In genomic region chr3:14296352-14296751, GRCh38 we compare ENCODE assay signal across 27 cellular contexts.
DNase-seq lines count a peak whose midpoint lies in the region; ATAC-seq, FAIRE-seq and TF ChIP-seq lines count a peak whose summit lies in the region.
"Had no signal": no experiment of that assay in that cellular context is flagged by ENCODE, and none has a peak within 500 bp of the region (broad histone marks: within the 10 kb centered on the region; RNA-seq: fewer than 3 reads in every experiment).

No MANE protein-coding gene starts in this region.

- 68% methylated on average over 3 of the region's 3 CpGs for WGBS in hepatocyte (ENCODE audit: low lambda C conversion rate, missing lambda C conversion rate)
- 22 to 67% (median 46%) methylated on average over 3 of the region's 3 CpGs for whole genome bisulfite sequencing in small intestine, 3 donors
- WGBS in testis, 2 donors: 94 to 100% methylated on average over 3 of the region's 3 CpGs

- no peak overlapping the region for H2AFZ ChIP-seq in hepatocyte

- no peaks in the 10 kb centered on the region for H4K20me1 ChIP-seq in hepatocyte (ENCODE audit: insufficient read depth, poor library complexity, severe bottlenecking)

- peak; percentile 8 for TF ChIP-seq CTCF in hepatocyte (IDR thresholded peaks at IDR 0.05; ENCODE audit: poor library complexity)
- no peak for TF ChIP-seq CTCF in testis (IDR thresholded peaks at IDR 0.05)

- H3K27me3 ChIP-seq in hepatocyte (no peaks in the 10 kb centered on the region), small intestine (ENCODE audit: control insufficient read depth in 2 of 2, insufficient read depth in 2 of 2, low read length in 2 of 2) (no peaks in the 10 kb centered on the region), testis (no peaks in the 10 kb centered on the region)
- H3K27me3 ChIP-seq: adrenal gland, SJCRH30 had no signal

- no peaks in the 10 kb centered on the region for H3K79me2 ChIP-seq in hepatocyte

- intact Hi-C loops in testis (cut with DNase I; ENCODE audit: low total_unique reads): no loop called here

- peak overlapping the region; percentile 45 for H3K4me2 ChIP-seq in hepatocyte

- FAIRE-seq in small intestine (lab: Jason Lieb, UNC): no peak
- FAIRE-seq: GM12891, H54 had no signal

- H3K27ac ChIP-seq in hepatocyte: peak overlapping the region; percentile 87
- H3K27ac ChIP-seq in small intestine (ENCODE audit: low read depth in 1 of 2, low read length in 1 of 2): peak overlapping the region; percentile 86 to 88
- no peak overlapping the region for H3K27ac ChIP-seq in testis
- H3K27ac ChIP-seq: adrenal gland, body of pancreas, psoas muscle, SJCRH30, VCaP had no signal

- DNase-seq in Caki2 (ENCODE audit: low read depth) (peak; percentile 66), amniotic epithelial cell (ENCODE audit: low read depth) (peak; percentile 21), hepatocyte (ENCODE audit: low spot score) (peak; percentile 68), small intestine (peak; percentile 53), testis (no peak)
- no peak for DNase-seq in activated CD4-positive, alpha-beta T cell treated with anti-CD3 and anti-CD28 coated beads for 1 hour
- DNase-seq: activated CD4-positive, alpha-beta T cell treated with anti-CD3 and anti-CD28 coated beads for 48 hours; activated naive CD4-positive, alpha-beta T cell treated with anti-CD3 and anti-CD28 coated beads, Interleukin-2, amount 10 ng/mL, durations not matched to agents 7 days and 5 days; adrenal gland; body of pancreas; CD8-positive, alpha-beta T cell; islet precursor cell; left ventricle myocardium superior; naive thymus-derived CD4-positive, alpha-beta T cell; NCI-H1417 treated with DMSO at 0.1 percent for 48 hours; NCI-H226; NCI-H82; psoas muscle; SJCRH30; SW 1271; T1000 had no signal

- in situ Hi-C loops in Caki2 (cut with HindIII; ENCODE audit: low pct_unique_long_range_greater_than_20kb, low sequenced_read_pairs): no loop called here

- no peak for TF ChIP-seq POLR2A in testis (IDR thresholded peaks at IDR 0.05)

- no peaks in the 10 kb centered on the region for H3K9me2 ChIP-seq in hepatocyte (replicated peaks; ENCODE audit: insufficient read depth)

- H3K36me3 ChIP-seq in hepatocyte (replicated peaks; ENCODE audit: insufficient read depth, low read depth) (no peaks in the 10 kb centered on the region), small intestine (ENCODE audit: control insufficient read depth in 2 of 2, insufficient read depth in 2 of 2, low read length in 2 of 2) (no peaks in the 10 kb centered on the region), testis (ENCODE audit: low read depth, missing control alignments) (no peaks in the 10 kb centered on the region)
- H3K36me3 ChIP-seq: adrenal gland, SJCRH30 had no signal

- no peak for ATAC-seq in GM19328 (IDR thresholded peaks at IDR 0.05; ENCODE audit: unreplicated experiment)
- ATAC-seq: activated T-helper 17 cell treated with anti-CD3 and anti-CD28 coated beads, Interleukin-2, amount 50 U/mL, for 72 hours; body of pancreas; CD8-positive, alpha-beta T cell; left ventricle myocardium superior; naive thymus-derived CD4-positive, alpha-beta T cell; psoas muscle; stimulated activated memory B cell treated with anti-CD40 and anti-IgM and Interleukin-4, amounts not matched to agents 10 μg/mL and 1 μg/mL and 100 μg/mL, for 72 hours had no signal

- H3K4me1 ChIP-seq in hepatocyte (ENCODE audit: insufficient read depth) (peaks cover 26% of the 10 kb centered on the region), small intestine (ENCODE audit: control insufficient read depth in 2 of 2, insufficient read depth in 1 of 2, low read depth in 1 of 2, low read length in 1 of 2) (peaks cover 3 to 4% of the 10 kb centered on the region in 2 donors), testis (no peaks in the 10 kb centered on the region)
- H3K4me1 ChIP-seq: body of pancreas had no signal

- H3K9me3 ChIP-seq in hepatocyte (ENCODE audit: low read depth) (no peaks in the 10 kb centered on the region), small intestine (ENCODE audit: control insufficient read depth, low read depth) (no peaks in the 10 kb centered on the region), testis (no peaks in the 10 kb centered on the region)
- H3K9me3 ChIP-seq: adrenal gland, body of pancreas, psoas muscle, SJCRH30 had no signal

- no peak overlapping the region for H3K4me3 ChIP-seq in hepatocyte
- H3K4me3 ChIP-seq in small intestine (ENCODE audit: low read depth in 1 of 2, low read length in 2 of 2): no peak overlapping the region
- no peak overlapping the region for H3K4me3 ChIP-seq in testis
- H3K4me3 ChIP-seq: adrenal gland, body of pancreas, psoas muscle, SJCRH30 had no signal

Comparison
In these comparisons a context has a peak if more than half of its experiments do, and no peak if none do; other contexts are left out.
1. DNase-seq: peak in Caki2 (single experiment), amniotic epithelial cell (single experiment), hepatocyte (single experiment) and small intestine (single experiment); none in activated CD4-positive, alpha-beta T cell treated with anti-CD3 and anti-CD28 coated beads for 1 hour (single experiment) and testis (single experiment).
2. H3K27ac ChIP-seq: peak in hepatocyte (single experiment) and small intestine (2 of 2); none in testis (0 of 2).